ENCODE assay signal across 11 cellular contexts in genomic region chr14:101879212-101880015, GRCh38.
A peak's percentile ranks its signal among the peaks of the same experiment; 100 is the strongest.
DNase-seq lines count a peak whose midpoint lies in the region; ATAC-seq and TF ChIP-seq lines count a peak whose summit lies in the region.
"Had no signal": no experiment of that assay in that cellular context is flagged by ENCODE, and none has a peak within 500 bp of the region (broad histone marks: within the 10 kb centered on the region; RNA-seq: fewer than 3 reads in every experiment).

No MANE protein-coding gene starts in this region.

- no peaks in the 10 kb centered on the region for H3K9me3 ChIP-seq in T-helper 17 cell (ENCODE audit: control insufficient read depth, low read length, poor library complexity, severe bottlenecking)
- H3K9me3 ChIP-seq in heart right ventricle: no peaks in the 10 kb centered on the region
- no peaks in the 10 kb centered on the region for H3K9me3 ChIP-seq in spleen

- H3K27ac ChIP-seq in heart right ventricle (peak overlapping the region; percentile 24 to 89 (median 83)), spleen (peak overlapping the region in 6 of 8 donors; percentile 13 to 90 (median 80))

- H3K27me3 ChIP-seq in heart right ventricle (no peaks in the 10 kb centered on the region), spleen (replicated peaks in 1 of 7) (no peaks in the 10 kb centered on the region)

- WGBS in heart right ventricle, 2 donors: 81 to 83% methylated on average over 17 of the region's 17 CpGs
- 77 to 85% (median 82%) methylated on average over 17 of the region's 17 CpGs for WGBS in spleen, 5 donors

- H3K4me1 ChIP-seq in heart right ventricle (peaks cover 0 to 65% (median 55%) of the 10 kb centered on the region in 9 donors), spleen (peaks cover 46 to 67% (median 58%) of the 10 kb centered on the region in 6 donors)

- peaks cover 3% of the 10 kb centered on the region for H3K36me3 Mint-ChIP-seq in T-helper 17 cell (ENCODE audit: low read depth)

- TF ChIP-seq POLR2A in spleen (IDR thresholded peaks at IDR 0.05): no peak

- H3K36me3 ChIP-seq in heart right ventricle (peaks cover 0 to 48% (median 18%) of the 10 kb centered on the region in 9 donors), spleen (peaks cover 0 to 69% (median 26%) of the 10 kb centered on the region in 6 donors)

- H3K27ac Mint-ChIP-seq in T-helper 17 cell: peak overlapping the region; percentile 96

- DNase-seq in activated CD8-positive, alpha-beta memory T cell treated with anti-CD3 and anti-CD28 coated beads, Interleukin-2, amount 50 U/mL, for 48 hours: peak; percentile 68
- no peak for DNase-seq in activated CD8-positive, alpha-beta memory T cell treated with anti-CD3 and anti-CD28 coated beads for 24 hours
- DNase-seq in T-helper 17 cell (no peak), heart right ventricle (no peak), spleen (peak; percentile 74)
- no peak for DNase-seq in effector CD8-positive, alpha-beta T cell (lab: John Stamatoyannopoulos, UW)
- DNase-seq: activated CD4-positive, alpha-beta T cell treated with anti-CD3 and anti-CD28 coated beads, Interleukin-2, amount 50 U/mL, for 4 hours; DMS79; NCI-H2171 had no signal

- no peak for ATAC-seq in T-helper 17 cell
- peak in 3 of 8 donors; percentile 30 to 65 (median 57) for ATAC-seq in heart right ventricle
- ATAC-seq in GM21447 (IDR thresholded peaks at IDR 0.05; ENCODE audit: unreplicated experiment): no peak
- ATAC-seq in GM18498 (IDR thresholded peaks at IDR 0.05; ENCODE audit: unreplicated experiment): no peak

- H3K27me3 Mint-ChIP-seq in T-helper 17 cell: no peaks in the 10 kb centered on the region

- H3K4me3 ChIP-seq in heart right ventricle (no peak overlapping the region), spleen (no peak overlapping the region)

- intact Hi-C loops in heart right ventricle (cut with DNase I): loop anchor here in 5 of 10 donors (5.0 to 10.0 kb wide), 2 partner anchors 105 to 107 kb away; no protein-coding TSS in a partner anchor
- intact Hi-C loops in spleen (cut with DNase I; ENCODE audit: low total_unique reads): no loop called here

- H3K4me3 Mint-ChIP-seq in T-helper 17 cell: peak overlapping the region; percentile 47

- TF ChIP-seq CTCF in heart right ventricle (IDR thresholded peaks at IDR 0.05) (no peak), spleen (IDR thresholded peaks at IDR 0.05 in 8 of 11, conservative IDR thresholded peaks at IDR 0.05 in 3 of 11) (no peak)

- peaks cover 43% of the 10 kb centered on the region for H3K4me1 Mint-ChIP-seq in T-helper 17 cell

Comparison
In these comparisons a context has a peak if more than half of its experiments do, and no peak if none do; other contexts are left out.
1. DNase-seq: peak in activated CD8-positive, alpha-beta memory T cell treated with anti-CD3 and anti-CD28 coated beads, Interleukin-2, amount 50 U/mL, for 48 hours (single experiment) and spleen (single experiment); none in activated CD8-positive, alpha-beta memory T cell treated with anti-CD3 and anti-CD28 coated beads for 24 hours (single experiment), T-helper 17 cell (0 of 3), heart right ventricle (0 of 2) and effector CD8-positive, alpha-beta T cell (single experiment).